ENCODE assay signal across 29 cellular contexts in genomic region chr15:52098328-52098727, GRCh38. TPM values are rescaled to one million over a fixed set of nuclear protein-coding genes. Genes with fewer than 3 reads are reported as not detected.
DNase-seq lines count a peak whose midpoint lies in the region; ATAC-seq, FAIRE-seq and TF ChIP-seq lines count a peak whose summit lies in the region.
"Had no signal": no experiment of that assay in that cellular context is flagged by ENCODE, and none has a peak within 500 bp of the region (broad histone marks: within the 10 kb centered on the region; RNA-seq: fewer than 3 reads in every experiment).

No MANE protein-coding gene starts in this region.

- H3K27ac ChIP-seq in GM12878 (ENCODE audit: control insufficient read depth, insufficient read depth) (no peak overlapping the region), mesenchymal stem cell (ENCODE audit: low read length, poor library complexity, severe bottlenecking) (no peak overlapping the region), PC-9 (no peak overlapping the region)
- H3K27ac ChIP-seq: C4-2B, right lobe of liver had no signal

- DNase-seq in GM12865 (ENCODE audit: low read depth) (no peak), MV-4-11 (lab: John Stamatoyannopoulos, UW) (peak; percentile 92), GM12878 (ENCODE audit: low read depth, low spot score) (no peak), mesenchymal stem cell (peak; percentile 35), PC-9 (no peak), T-cell (no peak), superior temporal gyrus (ENCODE audit: extremely low spot score) (no peak)
- DNase-seq in activated CD4-positive, alpha-beta T cell treated with anti-CD3 and anti-CD28 coated beads, Interleukin-2, amount 10 ng/mL, durations not matched to agents 7 days and 5 days, result no peak
- DNase-seq: activated CD4-positive, alpha-beta T cell treated with anti-CD3 and anti-CD28 coated beads for 4 hours; activated CD8-positive, alpha-beta memory T cell treated with anti-CD3 and anti-CD28 coated beads, Interleukin-2, amount 10 ng/mL, durations not matched to agents 7 days and 5 days; activated naive CD4-positive, alpha-beta T cell treated with anti-CD3 and anti-CD28 coated beads, Interleukin-2, amount 10 ng/mL, durations not matched to agents 7 days and 5 days; anterior cingulate cortex; EL; Kasumi-1; NCI-H1436 treated with DMSO at 0.1 percent for 48 hours; NCI-H524; right lobe of liver; Right ventricle myocardium superior; stimulated activated CD4-positive, alpha-beta T cell treated with anti-CD3 and anti-CD28 coated beads, Interleukin-15, amount 100 ng/mL, for 24 hours had no signal

- H3K9ac ChIP-seq in GM12878 (ENCODE audit: control insufficient read depth, insufficient read depth, low read length) (no peak overlapping the region), mesenchymal stem cell (ENCODE audit: low read length) (no peak overlapping the region)

- H3K27me3 Mint-ChIP-seq in activated CD4-positive, alpha-beta T cell treated with anti-CD3 and anti-CD28 coated beads, Interleukin-2, amount 10 ng/mL, durations not matched to agents 7 days and 5 days, result peaks cover 4% of the 10 kb centered on the region
- no peaks in the 10 kb centered on the region for H3K27me3 Mint-ChIP-seq in T-cell

- H2AK5ac ChIP-seq in mesenchymal stem cell (ENCODE audit: low read length, severe bottlenecking), result no peak overlapping the region

- WGBS in GM12878 (ENCODE audit: insufficient coverage, insufficient replicate concordance, low lambda C conversion rate, missing lambda C conversion rate), result 92% methylated on average over 2 of the region's 2 CpGs
- no CpG with 5 or more reads among the region's 2 CpGs for WGBS in mesenchymal stem cell

- H3K4ac ChIP-seq in mesenchymal stem cell (ENCODE audit: low read depth in 1 of 2, low read length in 2 of 2), result no peak overlapping the region

- no peaks in the 10 kb centered on the region for H3K4me1 Mint-ChIP-seq in activated CD4-positive, alpha-beta T cell treated with anti-CD3 and anti-CD28 coated beads, Interleukin-2, amount 10 ng/mL, durations not matched to agents 7 days and 5 days
- no peaks in the 10 kb centered on the region for H3K4me1 Mint-ChIP-seq in T-cell
- H3K4me1 Mint-ChIP-seq: activated naive CD4-positive, alpha-beta T cell treated with anti-CD3 and anti-CD28 coated beads, Interleukin-2, amount 10 ng/mL, durations not matched to agents 7 days and 5 days had no signal

- RAD21 ChIA-PET in GM12878 (lab: Charles Lee; ENCODE audit: unreplicated experiment), result interaction anchor here (1.0 to 8.6 kb wide), 11 partner anchors 8 to 162 kb away, joined by 3 to 170 read pairs (median 4); partner anchors contain the start of gene BCL2L10

- TF ChIP-seq RAD21 in GM12878 (IDR thresholded peaks at IDR 0.05; ENCODE audit: insufficient read depth, low read depth, low read length), result peak; percentile 13; the same call in 1 of the 2 replicates

- H2BK120ac ChIP-seq in mesenchymal stem cell (ENCODE audit: low read depth, low read length), result no peak overlapping the region

- no peaks in the 10 kb centered on the region for H3K79me1 ChIP-seq in mesenchymal stem cell (replicated peaks; ENCODE audit: low read length, poor library complexity, severe bottlenecking)

- ATAC-seq in GM12878 (no peak), T-cell (replicated peaks in 1 of 4) (no peak)
- ATAC-seq: activated CD8-positive, alpha-beta memory T cell treated with anti-CD3 and anti-CD28 coated beads, Interleukin-2, amount 10 ng/mL, durations not matched to agents 7 days and 5 days had no signal

- POLR2A ChIA-PET in GM12878 (lab: Charles Lee), result interaction anchor here (0.5 to 8.1 kb wide), 7 partner anchors 11 to 1673 kb away, joined by 3 to 151 read pairs (median 4); no protein-coding TSS in a partner anchor
- POLR2A ChIA-PET in activated CD4-positive, alpha-beta T cell treated with anti-CD3 and anti-CD28 coated beads, Interleukin-2, amount 10 ng/mL, durations not matched to agents 7 days and 5 days (lab: Charles Lee), result no interaction called here
- POLR2A ChIA-PET in PC-9 (lab: Charles Lee; ENCODE audit: unreplicated experiment), result no interaction called here
- POLR2A ChIA-PET in T-cell (lab: Charles Lee), result no interaction called here

- H3K36me3 ChIP-seq in GM12878 (ENCODE audit: control insufficient read depth in 2 of 2, insufficient read depth in 2 of 2, low read length in 1 of 2) (no peaks in the 10 kb centered on the region), mesenchymal stem cell (ENCODE audit: control insufficient read depth in 1 of 2, insufficient read depth in 2 of 2, low read depth in 1 of 2, low read length in 2 of 2) (no peaks in the 10 kb centered on the region), PC-9 (ENCODE audit: low read depth) (no peaks in the 10 kb centered on the region)
- H3K36me3 ChIP-seq: HAP-1, right lobe of liver had no signal

- no peak overlapping the region for H4K8ac ChIP-seq in mesenchymal stem cell (ENCODE audit: low read length)

- FAIRE-seq in GM12878 (lab: Jason Lieb, UNC), result no peak
- FAIRE-seq: D721Med, endothelial cell of umbilical vein had no signal

- CTCF ChIA-PET in GM12878 (lab: Yijun Ruan, JAX) (interaction anchor here (0.9 to 17.4 kb wide), 7 partner anchors 10 to 110 kb away, joined by 3 to 251 read pairs (median 4); no protein-coding TSS in a partner anchor), PC-9 (lab: Charles Lee) (interaction anchor here (1.1 kb wide), 1 partner anchor 42 kb away, joined by 3 read pairs; no protein-coding TSS in a partner anchor), T-cell (lab: Charles Lee) (interaction anchor here in 1 of 2 donors (1.9 kb wide), 1 partner anchor 19 kb away, joined by 5 read pairs; no protein-coding TSS in a partner anchor)
- CTCF ChIA-PET in activated CD4-positive, alpha-beta T cell treated with anti-CD3 and anti-CD28 coated beads, Interleukin-2, amount 10 ng/mL, durations not matched to agents 7 days and 5 days (lab: Charles Lee), result interaction anchor here (1.0 kb wide), 1 partner anchor 20 kb away, joined by 3 read pairs; no protein-coding TSS in a partner anchor

- no peak overlapping the region for H2BK15ac ChIP-seq in mesenchymal stem cell (ENCODE audit: low read depth, poor library complexity, severe bottlenecking)

- no peaks in the 10 kb centered on the region for H3K36me3 Mint-ChIP-seq in activated CD4-positive, alpha-beta T cell treated with anti-CD3 and anti-CD28 coated beads, Interleukin-2, amount 10 ng/mL, durations not matched to agents 7 days and 5 days (ENCODE audit: low read depth)
- H3K36me3 Mint-ChIP-seq in T-cell, result peaks cover 5% of the 10 kb centered on the region
- H3K36me3 Mint-ChIP-seq: activated CD8-positive, alpha-beta memory T cell treated with anti-CD3 and anti-CD28 coated beads, Interleukin-2, amount 10 ng/mL, durations not matched to agents 7 days and 5 days; activated naive CD4-positive, alpha-beta T cell treated with anti-CD3 and anti-CD28 coated beads, Interleukin-2, amount 10 ng/mL, durations not matched to agents 7 days and 5 days; type B pancreatic cell had no signal

- H2BK5ac ChIP-seq in mesenchymal stem cell (ENCODE audit: low read depth, low read length, poor library complexity, severe bottlenecking), result no peak overlapping the region

- H3K14ac ChIP-seq in mesenchymal stem cell (ENCODE audit: low read length in 2 of 2), result no peak overlapping the region

- H3K79me2 ChIP-seq in GM12878 (ENCODE audit: control insufficient read depth, insufficient read depth, low read length) (peaks cover 18% of the 10 kb centered on the region), PC-9 (ENCODE audit: low read depth) (no peaks in the 10 kb centered on the region)

- H3K9me3 ChIP-seq in GM12878 (replicated peaks; ENCODE audit: control insufficient read depth, insufficient read depth, low read length), result no peaks in the 10 kb centered on the region
- H3K9me3 ChIP-seq in mesenchymal stem cell (ENCODE audit: control insufficient read depth, low read length), result no peaks in the 10 kb centered on the region
- H3K9me3 ChIP-seq in PC-9 (ENCODE audit: insufficient read depth, low read depth), result no peaks in the 10 kb centered on the region
- H3K9me3 ChIP-seq: HAP-1, right lobe of liver had no signal

- no peak overlapping the region for H4K91ac ChIP-seq in mesenchymal stem cell (ENCODE audit: low read length)

- H3K27me3 ChIP-seq in GM12878 (replicated peaks in 1 of 2; ENCODE audit: control insufficient read depth in 2 of 2, insufficient read depth in 2 of 2, low read length in 1 of 2), result no peaks in the 10 kb centered on the region
- H3K27me3 ChIP-seq in mesenchymal stem cell (ENCODE audit: control insufficient read depth in 1 of 2, insufficient read depth in 1 of 2, low read length in 2 of 2), result no peaks in the 10 kb centered on the region
- H3K27me3 ChIP-seq in PC-9 (ENCODE audit: insufficient read depth, low read depth), result no peaks in the 10 kb centered on the region
- H3K27me3 ChIP-seq: right lobe of liver had no signal

- BruUV-seq in GM12878 (replicated peaks; lab: Mats Ljungman, UMichigan) (no TSS peak), PC-9 (replicated peaks; lab: Mats Ljungman, UMichigan) (no TSS peak)

- intact Hi-C loops in GM12878 (cut with micrococcal nuclease; ENCODE audit: unreplicated experiment) (no loop called here), PC-9 (cut with micrococcal nuclease; ENCODE audit: unreplicated experiment) (no loop called here)

- H3K4me3 Mint-ChIP-seq in activated CD4-positive, alpha-beta T cell treated with anti-CD3 and anti-CD28 coated beads, Interleukin-2, amount 10 ng/mL, durations not matched to agents 7 days and 5 days, result no peak overlapping the region
- H3K4me3 Mint-ChIP-seq in T-cell, result no peak overlapping the region
- H3K4me3 Mint-ChIP-seq: activated CD8-positive, alpha-beta memory T cell treated with anti-CD3 and anti-CD28 coated beads, Interleukin-2, amount 10 ng/mL, durations not matched to agents 7 days and 5 days; activated naive CD4-positive, alpha-beta T cell treated with anti-CD3 and anti-CD28 coated beads, Interleukin-2, amount 10 ng/mL, durations not matched to agents 7 days and 5 days; dendritic cell treated with granulocyte-macrophage colony-stimulating factor and Interleukin-4, amounts not matched to agents 40 ng/mL and 50 ng/mL, for 4 days; type B pancreatic cell had no signal

- H4K20me1 ChIP-seq in GM12878 (ENCODE audit: control insufficient read depth, insufficient read depth) (no peaks in the 10 kb centered on the region), PC-9 (ENCODE audit: insufficient read depth) (no peaks in the 10 kb centered on the region)

- no peak overlapping the region for H2BK12ac ChIP-seq in mesenchymal stem cell (ENCODE audit: low read length in 2 of 2)

- in situ Hi-C loops in GM12878 (cut with MboI), result no loop called here

- no peak overlapping the region for H3K27ac Mint-ChIP-seq in activated CD4-positive, alpha-beta T cell treated with anti-CD3 and anti-CD28 coated beads, Interleukin-2, amount 10 ng/mL, durations not matched to agents 7 days and 5 days
- H3K27ac Mint-ChIP-seq in T-cell, result no peak overlapping the region
- H3K27ac Mint-ChIP-seq: activated CD8-positive, alpha-beta memory T cell treated with anti-CD3 and anti-CD28 coated beads, Interleukin-2, amount 10 ng/mL, durations not matched to agents 7 days and 5 days; activated naive CD4-positive, alpha-beta T cell treated with anti-CD3 and anti-CD28 coated beads, Interleukin-2, amount 10 ng/mL, durations not matched to agents 7 days and 5 days; dendritic cell treated with granulocyte-macrophage colony-stimulating factor and Interleukin-4, amounts not matched to agents 40 ng/mL and 50 ng/mL, for 4 days; type B pancreatic cell had no signal

- H3F3A ChIP-seq in PC-9 (ENCODE audit: insufficient read depth, low read depth), result peaks cover 32% of the 10 kb centered on the region

- no peak overlapping the region for H3K18ac ChIP-seq in mesenchymal stem cell (ENCODE audit: low read depth in 1 of 2, low read length in 2 of 2)

- TF ChIP-seq CTCF in GM12865 (IDR thresholded peaks at IDR 0.05; ENCODE audit: insufficient read depth, low read depth, low read length, missing control alignments) (no peak), GM12878 (IDR thresholded peaks at IDR 0.05 in 2 of 3, conservative IDR thresholded peaks at IDR 0.05 in 1 of 3; ENCODE audit: control insufficient read depth in 2 of 3, extremely low read depth in 1 of 3, insufficient read depth in 1 of 3, low read depth in 3 of 3, low read length in 3 of 3) (no peak), PC-9 (conservative IDR thresholded peaks at IDR 0.05) (no peak)

- peaks cover 2% of the 10 kb centered on the region for H3K9me3 Mint-ChIP-seq in activated CD4-positive, alpha-beta T cell treated with anti-CD3 and anti-CD28 coated beads, Interleukin-2, amount 10 ng/mL, durations not matched to agents 7 days and 5 days
- H3K9me3 Mint-ChIP-seq in T-cell, result no peaks in the 10 kb centered on the region
- H3K9me3 Mint-ChIP-seq: activated naive CD4-positive, alpha-beta T cell treated with anti-CD3 and anti-CD28 coated beads, Interleukin-2, amount 10 ng/mL, durations not matched to agents 7 days and 5 days; dendritic cell treated with granulocyte-macrophage colony-stimulating factor and Interleukin-4, amounts not matched to agents 40 ng/mL and 50 ng/mL, for 4 days; type B pancreatic cell had no signal

- SMC1A ChIA-PET in GM12878 (lab: Charles Lee; ENCODE audit: uncharacterized antibody, unreplicated experiment), result interaction anchor here (1.0 to 12.5 kb wide), 8 partner anchors 14 to 118 kb away, joined by 3 to 272 read pairs (median 46); partner anchors contain the start of gene BCL2L10

- H2AFZ ChIP-seq in GM12878 (ENCODE audit: control insufficient read depth, low read depth, low read length) (no peak overlapping the region), mesenchymal stem cell (ENCODE audit: low read depth, low read length) (no peak overlapping the region), PC-9 (no peak overlapping the region)

- peak overlapping the region; percentile 3; the same call in 1 of the 2 replicates for H3K4me3 ChIP-seq in GM12865 (ENCODE audit: low read depth, low read length)
- H3K4me3 ChIP-seq in GM12878, result peak overlapping the region; percentile 38; the same call in 1 of the 2 replicates
- no peak overlapping the region for H3K4me3 ChIP-seq in mesenchymal stem cell (ENCODE audit: insufficient read depth in 1 of 2, low read depth in 1 of 2, low read length in 2 of 2)
- no peak overlapping the region for H3K4me3 ChIP-seq in PC-9
- H3K4me3 ChIP-seq: HAP-1, right lobe of liver had no signal

- H3K4me2 ChIP-seq in GM12878 (ENCODE audit: control insufficient read depth, insufficient read depth) (peak overlapping the region; percentile 30; the same call in 1 of the 2 replicates), mesenchymal stem cell (ENCODE audit: low read length, poor library complexity, severe bottlenecking) (no peak overlapping the region), PC-9 (no peak overlapping the region)

- no peaks in the 10 kb centered on the region for H3K9me2 ChIP-seq in PC-9 (ENCODE audit: insufficient read depth)

- no peak for TF ChIP-seq EP300 in GM12878 (IDR thresholded peaks at IDR 0.05; ENCODE audit: borderline replicate concordance in 1 of 2, control insufficient read depth in 1 of 2, low read depth in 2 of 2, low read length in 2 of 2)

- H3K23ac ChIP-seq in mesenchymal stem cell (ENCODE audit: low read length in 2 of 2), result no peak overlapping the region

- no peak for TF ChIP-seq POLR2A in GM12878 (IDR thresholded peaks at IDR 0.05; ENCODE audit: low read depth, low read length)

- H3K4me1 ChIP-seq in GM12878 (ENCODE audit: control insufficient read depth, insufficient read depth, low read length), result peaks cover 3% of the 10 kb centered on the region
- H3K4me1 ChIP-seq in mesenchymal stem cell (ENCODE audit: control insufficient read depth, insufficient read depth, low read depth, low read length), result peaks cover 29% of the 10 kb centered on the region
- peaks cover 40% of the 10 kb centered on the region for H3K4me1 ChIP-seq in PC-9 (replicated peaks; ENCODE audit: insufficient read depth)
- H3K4me1 ChIP-seq: HAP-1, right lobe of liver had no signal

RNA-seq across cellular contexts. Expression of gene BCL2L10, which starts 14.2 kb away (rescaled TPM):
- 1.1 and 1.2 TPM in 2 replicates for total RNA-seq in GM12878 (2013; cell fraction: nucleolus; rRNA removed)
- 8.2 TPM in 2 replicates for total RNA-seq in GM12878 (2014; rRNA removed)
- total RNA-seq in GM12878 (2014; rRNA removed; fragmentation: Illumina TruSeq; extraction: Trizol), result 4.5 and 5.2 TPM in 2 replicates
- total RNA-seq in GM12878 (2021), result 6.9 and 7.3 TPM in 2 replicates
- polyA plus RNA-seq in GM12878 (2011; ENCODE audit: low read depth), result 4.0 TPM
- polyA plus RNA-seq in GM12878 (2011; rRNA removed), result 0.90 and 1.1 TPM in 2 replicates
- polyA plus RNA-seq in GM12878 (2011; cell fraction: cytosol; rRNA removed), result 0.72 and 0.78 TPM in 2 replicates
- 0.48 and 0.52 TPM in 2 replicates for polyA plus RNA-seq in GM12878 (2011; cell fraction: nucleus; rRNA removed)
- polyA plus RNA-seq in GM12878 (2012), result 5.8 and 8.6 TPM in 2 replicates
- polyA plus RNA-seq in GM12878 (2014; fragmentation: Illumina TruSeq; extraction: Trizol), result 3.9 and 4.8 TPM in 2 replicates
- polyA plus RNA-seq in GM12878 (2014; fragmentation: Nextera tagmentation; extraction: Ambion mirVana), result 1 to 10 TPM in 1 of 2 experiments, under 1 TPM in 1; 0.64 to 2.6 TPM
- polyA plus RNA-seq in GM12878 (2014; rRNA removed), result 8.3 and 9.9 TPM in 2 replicates
- polyA plus RNA-seq in GM12878 (2016; fragmentation: Nextera tagmentation; extraction: Ambion mirVana), result 1 to 10 TPM; 8.0 to 9.1 TPM
- polyA minus RNA-seq in GM12878 (2011; rRNA and poly(A)+ RNA removed), result 0.29 and 0.77 TPM in 2 replicates
- polyA minus RNA-seq in GM12878 (2011; cell fraction: cytosol; rRNA and poly(A)+ RNA removed), result not detected in 2 replicates
- 0.77 and 1.2 TPM in 2 replicates for polyA minus RNA-seq in GM12878 (2011; cell fraction: nucleus; rRNA and poly(A)+ RNA removed)
- 0.06 TPM for polyA plus RNA-seq in mesenchymal stem cell (2013, experiment 1 of 2)
- polyA plus RNA-seq in mesenchymal stem cell (2013, experiment 2 of 2), result not detected
- total RNA-seq in activated CD4-positive, alpha-beta T cell treated with anti-CD3 and anti-CD28 coated beads, Interleukin-2, amount 10 ng/mL, durations not matched to agents 7 days and 5 days, result under 1 TPM in 1 of 2 experiments, not detected in 1; 0.27 TPM
- total RNA-seq in PC-9 (2021), result 0.43 and 0.48 TPM in 2 replicates
- under 1 TPM in 3 of 5 donors, not detected in 2; 0.20 to 0.44 (median 0.37) TPM for total RNA-seq in T-cell
- total RNA-seq: activated CD8-positive, alpha-beta memory T cell treated with anti-CD3 and anti-CD28 coated beads, Interleukin-2, amount 10 ng/mL, durations not matched to agents 7 days and 5 days; cardiac septum; endothelial cell of umbilical vein; HT1080; mononuclear cell; Right ventricle myocardium superior had no signal
- polyA plus RNA-seq: neural cell had no signal

Comparison
In these comparisons a context has a peak if more than half of its experiments do, and no peak if none do; other contexts are left out.
1. DNase-seq: peak in MV-4-11 (single experiment) and mesenchymal stem cell (single experiment); none in GM12865 (single experiment), GM12878 (single experiment), activated CD4-positive, alpha-beta T cell treated with anti-CD3 and anti-CD28 coated beads, Interleukin-2, amount 10 ng/mL, durations not matched to agents 7 days and 5 days (single experiment), PC-9 (0 of 2), T-cell (0 of 34) and superior temporal gyrus (single experiment).
2. H3K4me3 ChIP-seq: peak in GM12865 (single experiment) and GM12878 (single experiment); none in mesenchymal stem cell (0 of 2) and PC-9 (single experiment).